ENCODE assay signal across 9 cellular contexts in genomic region chr12:47725893-47726292, GRCh38. TPM values are rescaled to one million over a fixed set of nuclear protein-coding genes. Genes with fewer than 3 reads are reported as not detected.
DNase-seq lines count a peak whose midpoint lies in the region; ATAC-seq, FAIRE-seq and TF ChIP-seq lines count a peak whose summit lies in the region.
"Had no signal": no experiment of that assay in that cellular context is flagged by ENCODE, and none has a peak within 500 bp of the region (broad histone marks: within the 10 kb centered on the region; RNA-seq: fewer than 3 reads in every experiment).

No MANE protein-coding gene starts in this region.

- no peak for TF ChIP-seq EP300 in K562 (IDR thresholded peaks at IDR 0.05; ENCODE audit: low read length)

- intact Hi-C loops in K562 (cut with micrococcal nuclease) = no loop called here

- FAIRE-seq in K562 (lab: Jason Lieb, UNC) = no peak

- H3K9me3 ChIP-seq in AG04450 (ENCODE audit: control insufficient read depth, insufficient read depth, low read length) (peaks cover 3% of the 10 kb centered on the region; the same call in 1 of the 2 replicates), K562 (replicated peaks; ENCODE audit: control insufficient read depth, insufficient read depth, low read depth, low read length) (no peaks in the 10 kb centered on the region)

- TF ChIP-seq RAD21 in K562 (CRISPR knock-in tag; conservative IDR thresholded peaks at IDR 0.05 in 1 of 2, IDR thresholded peaks at IDR 0.05 in 1 of 2) = no peak

- POLR2A ChIA-PET in AG04450 (lab: Yijun Ruan, JAX) (no interaction called here), K562 (lab: Yijun Ruan, JAX) (interaction anchor here (1.0 to 1.1 kb wide), 2 partner anchors 16 to 21 kb away, joined by 3 read pairs; partner anchors contain the start of gene RPAP3)

- in situ Hi-C loops in K562 (cut with MboI) = no loop called here
- in situ Hi-C loops in KBM-7 (cut with MboI; ENCODE audit: low pct_unique_long_range_greater_than_20kb, low sequenced_read_pairs) = loop anchor here (25.0 kb wide), 1 partner anchor 111 kb away; no protein-coding TSS in a partner anchor

- H3K36me3 ChIP-seq in K562 (ENCODE audit: control insufficient read depth, insufficient read depth, low read length) = no peaks in the 10 kb centered on the region

- no peak for TF ChIP-seq POLR2A in K562 (conservative IDR thresholded peaks at IDR 0.05)

- CTCF ChIA-PET in AG04450 (lab: Charles Lee) = interaction anchor here (0.9 to 4.4 kb wide), 6 partner anchors 10 to 113 kb away, joined by 4 to 28 read pairs (median 7); no protein-coding TSS in a partner anchor
- CTCF ChIA-PET in K562 (lab: Yijun Ruan, JAX; ENCODE audit: low intra/inter-chr PET ratio) = no interaction called here

- WGBS in K562 (ENCODE audit: insufficient coverage, low coverage, missing lambda C conversion rate) = 23% methylated on average over 5 of the region's 5 CpGs

- no peaks in the 10 kb centered on the region for H3K9me1 ChIP-seq in K562 (ENCODE audit: control insufficient read depth, insufficient read depth, low read length)

- peak; percentile 55 for ATAC-seq in HG03103 (IDR thresholded peaks at IDR 0.05; ENCODE audit: low read depth, unreplicated experiment)
- ATAC-seq in K562 = peak; percentile 59; the same call in 2 of the 3 replicates

- H4K20me1 ChIP-seq in K562 (replicated peaks; ENCODE audit: control insufficient read depth, insufficient read depth, low read length) = peaks cover 2% of the 10 kb centered on the region; the same call in 1 of the 2 replicates

- H3K27me3 ChIP-seq in AG04450 (ENCODE audit: control insufficient read depth, insufficient read depth, low read length) (no peaks in the 10 kb centered on the region), K562 (ENCODE audit: control insufficient read depth in 2 of 2, insufficient read depth in 2 of 2, low read length in 2 of 2) (no peaks in the 10 kb centered on the region)

- peaks cover 3 to 7% of the 10 kb centered on the region in 2 experiments; a peak in 3 of 5 replicates for H3K4me1 ChIP-seq in K562 (replicated peaks in 1 of 2; ENCODE audit: control insufficient read depth in 2 of 2, insufficient read depth in 2 of 2, low read length in 2 of 2)

- BruUV-seq in K562 (replicated peaks; lab: Mats Ljungman, UMichigan) = no TSS peak

- no peaks in the 10 kb centered on the region for H3K79me2 ChIP-seq in K562 (ENCODE audit: control insufficient read depth, insufficient read depth, low read length)

- H3K9ac ChIP-seq in K562 (ENCODE audit: insufficient read depth in 1 of 2, low read depth in 2 of 2, low read length in 2 of 2) = peak overlapping the region in 1 of 2 experiments; percentile 26; a peak in 1 of 4 replicates

- TF ChIP-seq CTCF in AG04450 (IDR thresholded peaks at IDR 0.05; ENCODE audit: low read depth, low read length) (no peak), K562 (IDR thresholded peaks at IDR 0.05 in 2 of 3, conservative IDR thresholded peaks at IDR 0.05 in 1 of 3; ENCODE audit: insufficient read depth in 2 of 3, low read depth in 1 of 3, low read length in 3 of 3) (no peak)

- no peak overlapping the region for H3K4me2 ChIP-seq in K562 (ENCODE audit: insufficient read depth, low read length)

- no peak for DNase-seq in AG04450 (ENCODE audit: low read depth, low spot score)
- peak; percentile 65 for DNase-seq in GM19240 (ENCODE audit: insufficient read length, low spot score)
- no peak for DNase-seq in K562 (ENCODE audit: extremely low read depth in 1 of 4, low spot score in 3 of 4)
- no peak for DNase-seq in KBM-7
- DNase-seq in NCI-H2171 (lab: John Stamatoyannopoulos, UW) = no peak
- no peak for DNase-seq in NCI-H82 (lab: John Stamatoyannopoulos, UW)
- DNase-seq in GF-D8 (lab: John Stamatoyannopoulos, UW) = no peak
- DNase-seq: CD8-positive, alpha-beta memory T cell had no signal

- H3K27ac ChIP-seq in AG04450 (ENCODE audit: low read depth, low read length) = peak overlapping the region; percentile 70
- no peak overlapping the region for H3K27ac ChIP-seq in K562 (ENCODE audit: extremely low read depth, low read depth, low read length)

- H3K4me3 ChIP-seq in AG04450 (ENCODE audit: low read depth, low read length) (no peak overlapping the region), K562 (no peak overlapping the region)

- H2AFZ ChIP-seq in K562 (ENCODE audit: low read depth, low read length) = no peak overlapping the region

RNA-seq across cellular contexts. Expression of gene ENDOU, which starts 0.6 kb away (rescaled TPM):
- polyA plus RNA-seq in AG04450 (2011; rRNA removed) (0.07 and 0.10 TPM in 2 replicates), K562 (2011; rRNA removed) (0.03 TPM in 1 of 2 replicates, not detected in the other), K562 (2014; fragmentation: Illumina TruSeq; extraction: Trizol) (not detected in 2 replicates), K562 (2014; fragmentation: Nextera tagmentation; extraction: Ambion mirVana) (not detected), K562 (2014; rRNA removed) (not detected in 2 replicates)
- polyA minus RNA-seq in AG04450 (2011; rRNA and poly(A)+ RNA removed) = 0.09 TPM in 1 of 2 replicates, not detected in the other
- not detected in 2 replicates for total RNA-seq in K562 (2011; cell fraction: chromatin; rRNA removed; ENCODE audit: low replicate concordance)
- total RNA-seq in K562 (2011; cell fraction: nucleolus; rRNA removed) = not detected in 2 replicates
- total RNA-seq in K562 (2011; cell fraction: nucleoplasm; rRNA removed) = not detected in 2 replicates
- total RNA-seq in K562 (2014; rRNA removed) (0.04 TPM in 1 of 2 replicates, not detected in the other), K562 (2014; rRNA removed; fragmentation: Illumina TruSeq; extraction: Trizol) (not detected in 2 replicates), K562 (2015; rRNA removed; fragmentation: Illumina TruSeq; extraction: Trizol) (not detected in 2 replicates), K562 (2021) (not detected in 2 replicates)
- 0.04 TPM in 1 of 2 replicates, not detected in the other for polyA plus RNA-seq in K562 (2011; cell fraction: cytosol; rRNA removed)
- polyA plus RNA-seq in K562 (2011; cell fraction: nucleus; rRNA removed) = 0.16 TPM in 1 of 2 replicates, not detected in the other
- 0.17 TPM in 1 of 2 replicates, not detected in the other for polyA plus RNA-seq in K562 (2012)
- 0.12 TPM in 1 of 2 replicates, not detected in the other for polyA minus RNA-seq in K562 (2011; rRNA and poly(A)+ RNA removed)
- polyA minus RNA-seq in K562 (2011; cell fraction: cytosol; rRNA and poly(A)+ RNA removed) = not detected in 2 replicates
- not detected in 2 replicates for polyA minus RNA-seq in K562 (2011; cell fraction: nucleus; rRNA and poly(A)+ RNA removed)
- total RNA-seq: CD8-positive, alpha-beta memory T cell had no signal
- polyA plus RNA-seq: CD8-positive, alpha-beta memory T cell had no signal

RNA-seq across cellular contexts. Expression of gene RPAP3, which starts 20.1 kb away (rescaled TPM):
- polyA plus RNA-seq in AG04450 (2011; rRNA removed) (18.5 and 28.2 TPM in 2 replicates), K562 (2011; rRNA removed) (31.2 and 50.6 TPM in 2 replicates), K562 (2014; fragmentation: Illumina TruSeq; extraction: Trizol) (74.4 and 92.1 TPM in 2 replicates), K562 (2014; fragmentation: Nextera tagmentation; extraction: Ambion mirVana) (10 to 100 TPM; 40.0 to 50.9 TPM), K562 (2014; rRNA removed) (62.4 and 69.0 TPM in 2 replicates)
- 5.0 and 10.6 TPM in 2 replicates for polyA minus RNA-seq in AG04450 (2011; rRNA and poly(A)+ RNA removed)
- 20.5 and 93.3 TPM in 2 replicates for total RNA-seq in K562 (2011; cell fraction: chromatin; rRNA removed; ENCODE audit: low replicate concordance)
- total RNA-seq in K562 (2011; cell fraction: nucleolus; rRNA removed) = 6.8 and 10.9 TPM in 2 replicates
- total RNA-seq in K562 (2011; cell fraction: nucleoplasm; rRNA removed) = 27.2 and 35.5 TPM in 2 replicates
- total RNA-seq in K562 (2014; rRNA removed) (34.2 and 44.0 TPM in 2 replicates), K562 (2014; rRNA removed; fragmentation: Illumina TruSeq; extraction: Trizol) (68.9 and 93.0 TPM in 2 replicates), K562 (2015; rRNA removed; fragmentation: Illumina TruSeq; extraction: Trizol) (70.2 and 75.8 TPM in 2 replicates), K562 (2021) (54.1 and 57.1 TPM in 2 replicates)
- 4.7 and 9.4 TPM in 2 replicates for polyA plus RNA-seq in K562 (2011; cell fraction: cytosol; rRNA removed)
- polyA plus RNA-seq in K562 (2011; cell fraction: nucleus; rRNA removed) = 7.0 and 13.4 TPM in 2 replicates
- 39.9 and 43.0 TPM in 2 replicates for polyA plus RNA-seq in K562 (2012)
- polyA minus RNA-seq in K562 (2011; rRNA and poly(A)+ RNA removed) = 39.2 and 49.2 TPM in 2 replicates
- 14.5 and 19.5 TPM in 2 replicates for polyA minus RNA-seq in K562 (2011; cell fraction: cytosol; rRNA and poly(A)+ RNA removed)
- 19.5 and 30.1 TPM in 2 replicates for polyA minus RNA-seq in K562 (2011; cell fraction: nucleus; rRNA and poly(A)+ RNA removed)

RNA-seq across cellular contexts. Expression of gene RAPGEF3, which starts 32.8 kb away (rescaled TPM):
- polyA plus RNA-seq in AG04450 (2011; rRNA removed) (1.7 and 2.1 TPM in 2 replicates), K562 (2011; rRNA removed) (0.38 and 0.61 TPM in 2 replicates), K562 (2014; fragmentation: Illumina TruSeq; extraction: Trizol) (0.37 and 0.43 TPM in 2 replicates), K562 (2014; fragmentation: Nextera tagmentation; extraction: Ambion mirVana) (under 1 TPM in 1 of 2 experiments, not detected in 1; 0.03 TPM), K562 (2014; rRNA removed) (0.44 and 1.1 TPM in 2 replicates)
- 2.7 and 3.4 TPM in 2 replicates for polyA minus RNA-seq in AG04450 (2011; rRNA and poly(A)+ RNA removed)
- total RNA-seq in K562 (2011; cell fraction: chromatin; rRNA removed; ENCODE audit: low replicate concordance) = 1.5 and 4.3 TPM in 2 replicates
- 2.2 and 2.3 TPM in 2 replicates for total RNA-seq in K562 (2011; cell fraction: nucleolus; rRNA removed)
- total RNA-seq in K562 (2011; cell fraction: nucleoplasm; rRNA removed) = 1.7 and 2.3 TPM in 2 replicates
- total RNA-seq in K562 (2014; rRNA removed) (0.45 and 0.78 TPM in 2 replicates), K562 (2014; rRNA removed; fragmentation: Illumina TruSeq; extraction: Trizol) (0.15 and 0.16 TPM in 2 replicates), K562 (2015; rRNA removed; fragmentation: Illumina TruSeq; extraction: Trizol) (0.15 and 0.33 TPM in 2 replicates), K562 (2021) (0.78 and 1.3 TPM in 2 replicates)
- polyA plus RNA-seq in K562 (2011; cell fraction: cytosol; rRNA removed) = 0.49 and 0.50 TPM in 2 replicates
- 2.9 and 5.0 TPM in 2 replicates for polyA plus RNA-seq in K562 (2011; cell fraction: nucleus; rRNA removed)
- 0.76 and 2.1 TPM in 2 replicates for polyA plus RNA-seq in K562 (2012)
- 0.60 and 0.78 TPM in 2 replicates for polyA minus RNA-seq in K562 (2011; rRNA and poly(A)+ RNA removed)
- polyA minus RNA-seq in K562 (2011; cell fraction: cytosol; rRNA and poly(A)+ RNA removed) = not detected in 2 replicates
- polyA minus RNA-seq in K562 (2011; cell fraction: nucleus; rRNA and poly(A)+ RNA removed) = 1.3 and 3.3 TPM in 2 replicates

RNA-seq across cellular contexts. Expression of gene SLC48A1, which starts 47.1 kb away (rescaled TPM):
- polyA plus RNA-seq in AG04450 (2011; rRNA removed) (7.8 and 9.0 TPM in 2 replicates), K562 (2011; rRNA removed) (10.7 and 15.7 TPM in 2 replicates), K562 (2014; fragmentation: Illumina TruSeq; extraction: Trizol) (28.6 and 30.4 TPM in 2 replicates), K562 (2014; fragmentation: Nextera tagmentation; extraction: Ambion mirVana) (10 to 100 TPM; 23.5 to 26.9 TPM), K562 (2014; rRNA removed) (18.7 and 23.6 TPM in 2 replicates)
- 9.3 and 12.2 TPM in 2 replicates for polyA minus RNA-seq in AG04450 (2011; rRNA and poly(A)+ RNA removed)
- 18.5 and 36.8 TPM in 2 replicates for total RNA-seq in K562 (2011; cell fraction: chromatin; rRNA removed; ENCODE audit: low replicate concordance)
- total RNA-seq in K562 (2011; cell fraction: nucleolus; rRNA removed) = 31.2 and 31.5 TPM in 2 replicates
- 45.5 and 69.2 TPM in 2 replicates for total RNA-seq in K562 (2011; cell fraction: nucleoplasm; rRNA removed)
- total RNA-seq in K562 (2014; rRNA removed) (16.3 and 25.4 TPM in 2 replicates), K562 (2014; rRNA removed; fragmentation: Illumina TruSeq; extraction: Trizol) (13.1 and 18.3 TPM in 2 replicates), K562 (2015; rRNA removed; fragmentation: Illumina TruSeq; extraction: Trizol) (16.1 and 16.2 TPM in 2 replicates), K562 (2021) (37.5 and 41.9 TPM in 2 replicates)
- 16.7 and 26.0 TPM in 2 replicates for polyA plus RNA-seq in K562 (2011; cell fraction: cytosol; rRNA removed)
- polyA plus RNA-seq in K562 (2011; cell fraction: nucleus; rRNA removed) = 25.7 and 35.1 TPM in 2 replicates
- polyA plus RNA-seq in K562 (2012) = 22.2 and 44.4 TPM in 2 replicates
- polyA minus RNA-seq in K562 (2011; rRNA and poly(A)+ RNA removed) = 7.6 and 8.9 TPM in 2 replicates
- 14.8 and 17.6 TPM in 2 replicates for polyA minus RNA-seq in K562 (2011; cell fraction: cytosol; rRNA and poly(A)+ RNA removed)
- 6.9 and 11.6 TPM in 2 replicates for polyA minus RNA-seq in K562 (2011; cell fraction: nucleus; rRNA and poly(A)+ RNA removed)
